ENCODE assay signal across 24 cellular contexts in genomic region chr1:238581332-238581731, GRCh38.
"Had no signal": no experiment of that assay in that cellular context is flagged by ENCODE, and none has a peak within 500 bp of the region (broad histone marks: within the 10 kb centered on the region; RNA-seq: fewer than 3 reads in every experiment).

No MANE protein-coding gene starts in this region.

- H3K9me3 Mint-ChIP-seq: activated CD4-positive, alpha-beta memory T cell treated with anti-CD3 and anti-CD28 coated beads, Interleukin-2, amount 10 ng/mL, durations not matched to agents 7 days and 5 days; activated naive CD8-positive, alpha-beta T cell treated with anti-CD3 and anti-CD28 coated beads, Interleukin-2, amount 10 ng/mL, durations not matched to agents 7 days and 5 days had no signal

- H3K9me3 ChIP-seq: prostate gland, vagina had no signal

- H3K27ac Mint-ChIP-seq: activated B cell treated with CpG ODN at 0.5 μM for 24 hours; activated CD4-positive, alpha-beta memory T cell treated with anti-CD3 and anti-CD28 coated beads, Interleukin-2, amount 10 ng/mL, durations not matched to agents 7 days and 5 days; activated CD8-positive, alpha-beta memory T cell treated with anti-CD3 and anti-CD28 coated beads, Interleukin-2, amount 10 ng/mL, durations not matched to agents 7 days and 5 days; activated naive CD8-positive, alpha-beta T cell treated with anti-CD3 and anti-CD28 coated beads, Interleukin-2, amount 10 ng/mL, durations not matched to agents 7 days and 5 days; activated T-helper 17 cell treated with anti-CD3 and anti-CD28 coated beads, Interleukin-2, amount 50 U/mL, for 72 hours; immature natural killer cell; naive thymus-derived CD8-positive, alpha-beta T cell; stimulated activated naive CD8-positive, alpha-beta T cell treated with anti-CD3 and anti-CD28 coated beads, Interleukin-15, amount 100 ng/mL, for 72 hours had no signal

- H3K27ac ChIP-seq: brain microvascular endothelial cell, coronary artery, esophagus muscularis mucosa, prostate gland, suprapubic skin, vagina had no signal

- H3K27me3 ChIP-seq: brain microvascular endothelial cell, esophagus muscularis mucosa, suprapubic skin, vagina had no signal

- H3K4me3 ChIP-seq: coronary artery, esophagus muscularis mucosa, prostate gland, suprapubic skin, vagina had no signal

- H3K4me1 ChIP-seq: esophagus muscularis mucosa, prostate gland, suprapubic skin, vagina had no signal

- H3K27me3 Mint-ChIP-seq: activated B cell treated with CpG ODN at 0.5 μM for 24 hours; activated CD4-positive, alpha-beta memory T cell treated with anti-CD3 and anti-CD28 coated beads, Interleukin-2, amount 10 ng/mL, durations not matched to agents 7 days and 5 days; activated CD8-positive, alpha-beta memory T cell treated with anti-CD3 and anti-CD28 coated beads, Interleukin-2, amount 10 ng/mL, durations not matched to agents 7 days and 5 days; activated naive CD8-positive, alpha-beta T cell treated with anti-CD3 and anti-CD28 coated beads, Interleukin-2, amount 10 ng/mL, durations not matched to agents 7 days and 5 days; activated T-helper 17 cell treated with anti-CD3 and anti-CD28 coated beads, Interleukin-2, amount 50 U/mL, for 72 hours; naive thymus-derived CD8-positive, alpha-beta T cell; stimulated activated naive CD8-positive, alpha-beta T cell treated with anti-CD3 and anti-CD28 coated beads, Interleukin-15, amount 100 ng/mL, for 72 hours had no signal

- H3K36me3 ChIP-seq: brain microvascular endothelial cell, esophagus muscularis mucosa, prostate gland, suprapubic skin, vagina had no signal

- H3K4me1 Mint-ChIP-seq: activated B cell treated with CpG ODN at 0.5 μM for 24 hours; activated CD4-positive, alpha-beta memory T cell treated with anti-CD3 and anti-CD28 coated beads, Interleukin-2, amount 10 ng/mL, durations not matched to agents 7 days and 5 days; activated CD8-positive, alpha-beta memory T cell treated with anti-CD3 and anti-CD28 coated beads, Interleukin-2, amount 10 ng/mL, durations not matched to agents 7 days and 5 days; activated naive CD8-positive, alpha-beta T cell treated with anti-CD3 and anti-CD28 coated beads, Interleukin-2, amount 10 ng/mL, durations not matched to agents 7 days and 5 days; activated T-helper 17 cell treated with anti-CD3 and anti-CD28 coated beads, Interleukin-2, amount 50 U/mL, for 72 hours; immature natural killer cell; naive thymus-derived CD8-positive, alpha-beta T cell; stimulated activated naive CD8-positive, alpha-beta T cell treated with anti-CD3 and anti-CD28 coated beads, Interleukin-15, amount 100 ng/mL, for 72 hours had no signal

- H3K36me3 Mint-ChIP-seq: activated CD8-positive, alpha-beta memory T cell treated with anti-CD3 and anti-CD28 coated beads, Interleukin-2, amount 10 ng/mL, durations not matched to agents 7 days and 5 days; activated naive CD8-positive, alpha-beta T cell treated with anti-CD3 and anti-CD28 coated beads, Interleukin-2, amount 10 ng/mL, durations not matched to agents 7 days and 5 days; immature natural killer cell; naive thymus-derived CD8-positive, alpha-beta T cell had no signal

- ATAC-seq: activated CD8-positive, alpha-beta memory T cell treated with anti-CD3 and anti-CD28 coated beads, Interleukin-2, amount 10 ng/mL, durations not matched to agents 7 days and 5 days; activated T-helper 17 cell treated with anti-CD3 and anti-CD28 coated beads, Interleukin-2, amount 50 U/mL, for 72 hours; naive thymus-derived CD8-positive, alpha-beta T cell; right cardiac atrium; stimulated activated naive CD8-positive, alpha-beta T cell treated with anti-CD3 and anti-CD28 coated beads, Interleukin-15, amount 100 ng/mL, for 72 hours had no signal

- H3K4me3 Mint-ChIP-seq: activated B cell treated with CpG ODN at 0.5 μM for 24 hours; activated CD4-positive, alpha-beta memory T cell treated with anti-CD3 and anti-CD28 coated beads, Interleukin-2, amount 10 ng/mL, durations not matched to agents 7 days and 5 days; activated CD8-positive, alpha-beta memory T cell treated with anti-CD3 and anti-CD28 coated beads, Interleukin-2, amount 10 ng/mL, durations not matched to agents 7 days and 5 days; activated naive CD8-positive, alpha-beta T cell treated with anti-CD3 and anti-CD28 coated beads, Interleukin-2, amount 10 ng/mL, durations not matched to agents 7 days and 5 days; activated T-helper 17 cell treated with anti-CD3 and anti-CD28 coated beads, Interleukin-2, amount 50 U/mL, for 72 hours; immature natural killer cell; naive thymus-derived CD8-positive, alpha-beta T cell; stimulated activated naive CD8-positive, alpha-beta T cell treated with anti-CD3 and anti-CD28 coated beads, Interleukin-15, amount 100 ng/mL, for 72 hours had no signal

- DNase-seq: activated B cell treated with CpG ODN at 0.5 μM for 24 hours; activated CD4-positive, alpha-beta memory T cell treated with anti-CD3 and anti-CD28 coated beads, Interleukin-2, amount 10 ng/mL, durations not matched to agents 7 days and 5 days; activated CD4-positive, alpha-beta T cell treated with anti-CD3 and anti-CD28 coated beads for 48 hours; activated CD8-positive, alpha-beta memory T cell treated with anti-CD3 and anti-CD28 coated beads, Interleukin-2, amount 10 ng/mL, durations not matched to agents 7 days and 5 days; activated naive CD4-positive, alpha-beta T cell; activated naive CD8-positive, alpha-beta T cell treated with anti-CD3 and anti-CD28 coated beads, Interleukin-2, amount 10 ng/mL, durations not matched to agents 7 days and 5 days; activated T-cell treated with anti-CD3 and anti-CD28 coated beads, Interleukin-2, amount 50 U/mL, for 1 hour; brain microvascular endothelial cell; immature natural killer cell; mesendoderm; naive thymus-derived CD8-positive, alpha-beta T cell; right cardiac atrium; small intestine; stimulated activated CD4-positive, alpha-beta T cell treated with anti-CD3 and anti-CD28 coated beads, Interleukin-15, amount 100 ng/mL, for 24 hours; stimulated activated CD4-positive, alpha-beta T cell treated with anti-CD3 and anti-CD28 coated beads, Interleukin-2, amount 100 ng/mL, for 48 hours; stimulated activated naive CD8-positive, alpha-beta T cell treated with anti-CD3 and anti-CD28 coated beads, Interleukin-15, amount 100 ng/mL, for 72 hours; T-helper 9 cell; trophoblast cell had no signal
